ENCODE assay signal across 8 cellular contexts in the genomic region with DNA sequence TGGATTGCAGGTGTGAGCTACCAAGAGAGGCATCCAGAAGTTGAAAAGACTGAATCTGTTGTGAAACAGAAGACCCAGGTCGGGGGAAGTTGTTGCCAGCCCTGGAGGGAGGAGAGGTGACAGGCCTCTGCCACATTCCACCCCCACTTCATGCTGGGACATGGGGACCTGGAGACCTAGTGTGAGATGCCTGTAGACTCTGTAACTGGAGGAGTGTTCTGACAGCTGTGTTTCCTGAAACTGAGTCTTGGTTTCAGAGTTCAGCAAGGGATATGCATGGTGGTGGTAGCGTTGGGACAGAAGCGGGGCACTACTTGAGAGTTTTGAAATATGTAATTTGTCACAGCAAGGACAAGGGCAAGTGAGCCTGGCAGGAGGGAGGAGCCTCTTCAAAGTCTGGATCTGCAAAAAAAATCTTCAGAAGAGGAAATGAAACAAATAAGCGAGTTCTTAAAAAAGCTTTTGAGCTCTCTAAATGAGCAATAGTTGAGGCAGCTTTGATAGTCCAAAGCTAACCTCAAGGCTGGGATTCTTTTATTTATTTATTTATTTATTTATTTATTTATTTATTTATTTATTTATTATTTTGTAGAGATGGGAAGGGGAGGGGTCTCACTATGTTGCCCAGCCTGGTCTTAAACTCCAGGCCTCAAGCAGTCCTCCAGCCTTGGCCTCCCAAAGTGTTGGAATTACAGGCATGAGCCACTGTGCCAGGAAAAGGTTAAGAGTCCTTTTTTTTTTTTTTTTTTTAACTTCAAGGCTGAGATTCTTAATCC. TPM values are rescaled to one million over a fixed set of nuclear protein-coding genes. Genes with fewer than 3 reads are reported as not detected.
DNase-seq lines count a peak whose midpoint lies in the region; ATAC-seq and TF ChIP-seq lines count a peak whose summit lies in the region.

No MANE protein-coding gene starts in this region.

- no peak overlapping the region for H3K4me3 Mint-ChIP-seq in endodermal cell

- H3K4me1 ChIP-seq in endodermal cell (ENCODE audit: control insufficient read depth, insufficient read depth, low read length) (peaks cover 5% of the 10 kb centered on the region), gastrocnemius medialis (peaks cover 8 to 11% of the 10 kb centered on the region in 2 donors)

- H3K27ac Mint-ChIP-seq in endodermal cell: peak overlapping the region; percentile 46

- H3K27me3 Mint-ChIP-seq in endodermal cell (ENCODE audit: insufficient read depth): no peaks in the 10 kb centered on the region

- peaks cover 21% of the 10 kb centered on the region for H3K4me1 Mint-ChIP-seq in endodermal cell

- H3K4me3 ChIP-seq in endodermal cell (ENCODE audit: low read length) (no peak overlapping the region), gastrocnemius medialis (peak overlapping the region in 1 of 4 donors; percentile 4)

- peak; percentile 80 for ATAC-seq in HG02623 (IDR thresholded peaks at IDR 0.05; ENCODE audit: unreplicated experiment)
- peak; percentile 69 to 88 for ATAC-seq in gastrocnemius medialis

- H3K9me3 ChIP-seq in endodermal cell (ENCODE audit: control insufficient read depth, low read length) (peaks cover 14% of the 10 kb centered on the region), gastrocnemius medialis (no peaks in the 10 kb centered on the region)

- no peaks in the 10 kb centered on the region for H3K27me3 ChIP-seq in endodermal cell (ENCODE audit: control insufficient read depth, insufficient read depth, low read length, poor library complexity, severe bottlenecking)
- H3K27me3 ChIP-seq in gastrocnemius medialis: no peaks in the 10 kb centered on the region

- intact Hi-C loops in gastrocnemius medialis (cut with DNase I; ENCODE audit: low total_unique reads): loop anchor here (1.0 to 5.0 kb wide), 4 partner anchors 206 to 479 kb away; partner anchors contain the start of gene MRPL42

- no peaks in the 10 kb centered on the region for H3K36me3 ChIP-seq in endodermal cell (ENCODE audit: control insufficient read depth, insufficient read depth, low read length)
- H3K36me3 ChIP-seq in gastrocnemius medialis: no peaks in the 10 kb centered on the region

- H3K36me3 Mint-ChIP-seq in endodermal cell (ENCODE audit: low read depth): no peaks in the 10 kb centered on the region

- DNase-seq in NCI-H82 (lab: John Stamatoyannopoulos, UW): peak; percentile 36
- no peak for DNase-seq in NCI-H82 treated with DMSO at 0.1 percent for 48 hours (lab: John Stamatoyannopoulos, UW; ENCODE audit: unreplicated experiment)
- DNase-seq in NOMO-1 treated with dmso at 0.1 percent for 144 hours (lab: John Stamatoyannopoulos, UW; ENCODE audit: unreplicated experiment): peak; percentile 93
- DNase-seq in endodermal cell: peak; percentile 91
- DNase-seq in gastrocnemius medialis: peak; percentile 6 to 36
- no peak for DNase-seq in A172 (ENCODE audit: low spot score)
- no peak for DNase-seq in NCI-H510A treated with DMSO at 0.1 percent for 48 hours (lab: John Stamatoyannopoulos, UW)

- in situ Hi-C loops in gastrocnemius medialis (cut with MboI; ENCODE audit: low sequenced_read_pairs in 4 of 4): loop anchor here (5.0 to 25.0 kb wide), 4 partner anchors 407 to 1124 kb away; no protein-coding TSS in a partner anchor

- TF ChIP-seq POLR2A in gastrocnemius medialis (IDR thresholded peaks at IDR 0.05): peak in 1 of 2 donors; percentile 21

- TF ChIP-seq CTCF in endodermal cell (conservative IDR thresholded peaks at IDR 0.05): no peak
- no peak for TF ChIP-seq CTCF in gastrocnemius medialis (IDR thresholded peaks at IDR 0.05 in 4 of 5, conservative IDR thresholded peaks at IDR 0.05 in 1 of 5)

- no peak overlapping the region for H3K9ac ChIP-seq in endodermal cell (ENCODE audit: extremely low read depth, low read length, poor library complexity, severe bottlenecking)

- peaks cover 14% of the 10 kb centered on the region for H3K9me3 Mint-ChIP-seq in endodermal cell

- no peak overlapping the region for H3K27ac ChIP-seq in endodermal cell (ENCODE audit: low read depth, low read length)
- peak overlapping the region; percentile 59 to 78 (median 66) for H3K27ac ChIP-seq in gastrocnemius medialis

- 88% methylated on average over 4 of the region's 4 CpGs; no CpG with 5 or more reads in 1 of the 2 experiments for WGBS in endodermal cell (ENCODE audit: insufficient coverage in 1 of 2, insufficient read length in 1 of 2), 2 experiments

RNA-seq across cellular contexts. Expression of gene EEA1, which starts 58.9 kb away (rescaled TPM):
- 10 to 100 TPM; 28.2 to 32.5 TPM for total RNA-seq in endodermal cell
- 12.3 TPM for polyA plus RNA-seq in endodermal cell (2013, experiment 1 of 2)
- 16.5 TPM for polyA plus RNA-seq in endodermal cell (2013, experiment 2 of 2)
- total RNA-seq in gastrocnemius medialis: 10 to 100 TPM; 18.6 to 28.7 (median 20.8) TPM
- total RNA-seq in A172 (2014; rRNA removed; shearing (Covaris generic)): 13.3 and 17.2 TPM in 2 replicates

Comparison
In these comparisons a context has a peak if more than half of its experiments do, and no peak if none do; other contexts are left out.
1. DNase-seq: peak in NCI-H82 (single experiment), NOMO-1 treated with dmso at 0.1 percent for 144 hours (single experiment), endodermal cell (single experiment) and gastrocnemius medialis (2 of 2); none in NCI-H82 treated with DMSO at 0.1 percent for 48 hours (single experiment), A172 (single experiment) and NCI-H510A treated with DMSO at 0.1 percent for 48 hours (single experiment).